Comparison of ENCODE assay signal across 8 cellular contexts in genomic region chr20:31968299-31969126, GRCh38. TPM values are rescaled to one million over a fixed set of nuclear protein-coding genes. Genes with fewer than 3 reads are reported as not detected.
A peak's percentile ranks its signal among the peaks of the same experiment; 100 is the strongest.
DNase-seq lines count a peak whose midpoint lies in the region; TF ChIP-seq lines count a peak whose summit lies in the region.

No MANE protein-coding gene starts in this region.

- peaks cover 23% of the 10 kb centered on the region for H3K27me3 Mint-ChIP-seq in nephron progenitor cell (ENCODE audit: low read depth, poor library complexity)

- no peaks in the 10 kb centered on the region for H3K9me3 Mint-ChIP-seq in nephron progenitor cell

- TF ChIP-seq CTCF in AG10803 (conservative IDR thresholded peaks at IDR 0.05; ENCODE audit: low read length) (no peak), fibroblast of villous mesenchyme (IDR thresholded peaks at IDR 0.05; ENCODE audit: insufficient read depth, low read depth, low read length) (no peak), nephron progenitor cell (IDR thresholded peaks at IDR 0.05) (no peak)

- H3K4me1 Mint-ChIP-seq in nephron progenitor cell: peaks cover 82% of the 10 kb centered on the region

- H3K4me3 ChIP-seq in AG10803 (ENCODE audit: low read length) (no peak overlapping the region), fibroblast of villous mesenchyme (ENCODE audit: low read depth, low read length) (peak overlapping the region; percentile 10)

- H3K36me3 Mint-ChIP-seq in nephron progenitor cell (ENCODE audit: low read depth): no peaks in the 10 kb centered on the region

- peak overlapping the region; percentile 92 for H3K4me3 Mint-ChIP-seq in nephron progenitor cell

- DNase-seq in AG10803 (ENCODE audit: low read depth): peak; percentile 38
- DNase-seq in GOT3 (lab: John Stamatoyannopoulos, UW): peak; percentile 62
- peak; percentile 70 for DNase-seq in RKO (ENCODE audit: low spot score)
- DNase-seq in activated T-helper 9 cell treated with anti-CD3 and anti-CD28 coated beads, Interleukin-2, amount 50 U/mL, for 16 hours (ENCODE audit: low read depth): peak; percentile 63
- peak; percentile 73 for DNase-seq in fibroblast of villous mesenchyme (ENCODE audit: low read depth)
- DNase-seq in nephron progenitor cell: peak; percentile 98
- peak; percentile 61 for DNase-seq in stimulated activated naive CD4-positive, alpha-beta T cell treated with Interleukin-2 at 50 U/mL for 16 hours (lab: John Stamatoyannopoulos, UW)
- DNase-seq in NCI-H2196 (lab: John Stamatoyannopoulos, UW; ENCODE audit: unreplicated experiment): no peak

- H3K27ac Mint-ChIP-seq in nephron progenitor cell: no peak overlapping the region

RNA-seq across cellular contexts. Expression of gene XKR7, which starts 0.6 kb away (rescaled TPM):
- total RNA-seq in fibroblast of villous mesenchyme: not detected in 2 replicates

RNA-seq across cellular contexts. Expression of gene PDRG1, which starts 16.7 kb away (rescaled TPM):
- 2.6 and 3.5 TPM in 2 replicates for total RNA-seq in fibroblast of villous mesenchyme

RNA-seq across cellular contexts. Expression of gene CCM2L, which starts 41.7 kb away (rescaled TPM):
- total RNA-seq in fibroblast of villous mesenchyme: under 0.01 TPM in 1 of 2 replicates, not detected in the other
